In genomic region chr4:4502694-4503311, GRCh38 we compare ENCODE assay signal across 1 cellular context.
TF ChIP-seq lines count a peak whose summit lies in the region.

No MANE protein-coding gene starts in this region.

TF ChIP-seq in GM23338, 12 proteins besides CTCF, POLR2A, EP300 and RAD21 (continued from another document):
- no peak for TF ChIP-seq EZH2phosphoT487 (IDR thresholded peaks at IDR 0.05; ENCODE audit: unreplicated experiment)
- TF ChIP-seq NANOG (IDR thresholded peaks at IDR 0.05; ENCODE audit: borderline replicate concordance): no peak
- no peak for TF ChIP-seq STAT1 (IDR thresholded peaks at IDR 0.05; ENCODE audit: unreplicated experiment)
